In the genomic region with DNA sequence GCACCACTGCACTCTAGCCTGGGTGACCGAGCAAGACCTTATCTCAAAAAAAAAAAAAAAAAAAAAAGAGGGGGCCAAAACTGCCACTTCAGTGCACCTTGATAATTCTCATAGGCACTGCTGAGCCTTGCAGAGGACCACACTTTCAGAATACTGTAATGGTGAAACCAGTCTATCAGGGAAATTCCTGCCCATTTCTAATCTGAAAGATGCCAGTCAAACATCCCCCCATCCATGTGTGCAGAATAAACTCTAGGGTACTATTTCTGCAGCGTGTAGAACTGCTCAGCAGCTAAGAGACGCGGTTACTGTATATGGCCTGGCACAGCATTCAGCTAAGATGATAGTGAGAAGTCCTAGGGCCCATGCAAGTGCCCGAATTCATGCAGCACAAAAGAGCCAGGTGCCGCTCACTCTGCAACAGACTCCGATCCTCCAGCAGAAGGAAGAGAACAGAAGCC, we compare ENCODE assay signal across 13 cellular contexts.
DNase-seq lines count a peak whose midpoint lies in the region; ATAC-seq and TF ChIP-seq lines count a peak whose summit lies in the region.
"Had no signal": no experiment of that assay in that cellular context is flagged by ENCODE, and none has a peak within 500 bp of the region (broad histone marks: within the 10 kb centered on the region; RNA-seq: fewer than 3 reads in every experiment).

No MANE protein-coding gene starts in this region.

- H3K4me1 Mint-ChIP-seq in activated naive CD8-positive, alpha-beta T cell treated with anti-CD3 and anti-CD28 coated beads for 36 hours, result peaks cover 72% of the 10 kb centered on the region

- peaks cover 14% of the 10 kb centered on the region for H3K9me3 Mint-ChIP-seq in activated naive CD8-positive, alpha-beta T cell treated with anti-CD3 and anti-CD28 coated beads for 36 hours

- H4K20me1 ChIP-seq in hepatocyte (ENCODE audit: insufficient read depth, poor library complexity, severe bottlenecking), result no peaks in the 10 kb centered on the region

- H3K27ac ChIP-seq in brain microvascular endothelial cell (no peak overlapping the region), hepatocyte (no peak overlapping the region)
- H3K27ac ChIP-seq: cardiac muscle cell, prostate gland had no signal

- H3K79me2 ChIP-seq in hepatocyte, result no peaks in the 10 kb centered on the region

- in situ Hi-C loops in brain microvascular endothelial cell (cut with HindIII; ENCODE audit: low pct_ligation_motif_present, low sequenced_read_pairs), result no loop called here

- DNase-seq in GM06990 (ENCODE audit: extremely low read depth, insufficient read length) (no peak), brain microvascular endothelial cell (no peak), hepatocyte (ENCODE audit: low spot score) (no peak)
- DNase-seq in activated naive CD8-positive, alpha-beta T cell treated with anti-CD3 and anti-CD28 coated beads for 36 hours, result no peak
- DNase-seq in stimulated activated CD4-positive, alpha-beta T cell treated with anti-CD3 and anti-CD28 coated beads, Interleukin-4, amount 100 ng/mL, for 1 hour, result no peak
- DNase-seq: NCI-H510A, SIG-M5, trophoblast cell had no signal

- H3K27me3 Mint-ChIP-seq in activated naive CD8-positive, alpha-beta T cell treated with anti-CD3 and anti-CD28 coated beads for 36 hours, result no peaks in the 10 kb centered on the region

- H3K4me3 Mint-ChIP-seq in activated naive CD8-positive, alpha-beta T cell treated with anti-CD3 and anti-CD28 coated beads for 36 hours, result peak overlapping the region; percentile 0

- no peaks in the 10 kb centered on the region for H3K4me1 ChIP-seq in hepatocyte (ENCODE audit: insufficient read depth)

- ATAC-seq in GM19025 (IDR thresholded peaks at IDR 0.05; ENCODE audit: low read depth, unreplicated experiment), result peak; percentile 48
- ATAC-seq in HG03139 (IDR thresholded peaks at IDR 0.05; ENCODE audit: unreplicated experiment), result peak; percentile 39
- ATAC-seq in HG02571 (IDR thresholded peaks at IDR 0.05; ENCODE audit: unreplicated experiment), result no peak

- H3K4me3 ChIP-seq in GM06990 (replicated peaks; ENCODE audit: low read depth, low read length), result peak overlapping the region; percentile 45; the same call in 1 of the 2 replicates
- no peak overlapping the region for H3K4me3 ChIP-seq in brain microvascular endothelial cell (ENCODE audit: low read depth, low read length)
- H3K4me3 ChIP-seq in hepatocyte, result no peak overlapping the region
- H3K4me3 ChIP-seq: cardiac muscle cell, prostate gland had no signal

- peaks cover 48% of the 10 kb centered on the region for H3K36me3 Mint-ChIP-seq in activated naive CD8-positive, alpha-beta T cell treated with anti-CD3 and anti-CD28 coated beads for 36 hours

- H3K36me3 ChIP-seq in GM06990 (ENCODE audit: control insufficient read depth, insufficient read depth, low read length), result no peaks in the 10 kb centered on the region
- H3K36me3 ChIP-seq in brain microvascular endothelial cell (replicated peaks), result no peaks in the 10 kb centered on the region
- H3K36me3 ChIP-seq in hepatocyte (replicated peaks; ENCODE audit: insufficient read depth, low read depth), result no peaks in the 10 kb centered on the region
- H3K36me3 ChIP-seq: cardiac muscle cell, prostate gland had no signal

- no peaks in the 10 kb centered on the region for H3K9me2 ChIP-seq in hepatocyte (replicated peaks; ENCODE audit: insufficient read depth)

- WGBS in hepatocyte (ENCODE audit: low lambda C conversion rate, missing lambda C conversion rate), result 79% methylated on average over 7 of the region's 7 CpGs

- no peak overlapping the region for H2AFZ ChIP-seq in hepatocyte

- H3K27ac Mint-ChIP-seq in activated naive CD8-positive, alpha-beta T cell treated with anti-CD3 and anti-CD28 coated beads for 36 hours, result peak overlapping the region; percentile 84

- no peak for TF ChIP-seq CTCF in GM06990 (IDR thresholded peaks at IDR 0.05; ENCODE audit: insufficient read depth, low read length, poor library complexity, severe bottlenecking)
- TF ChIP-seq CTCF in brain microvascular endothelial cell (IDR thresholded peaks at IDR 0.05; ENCODE audit: low read depth, low read length, missing control alignments), result no peak
- no peak for TF ChIP-seq CTCF in hepatocyte (IDR thresholded peaks at IDR 0.05; ENCODE audit: poor library complexity)

- H3K4me2 ChIP-seq in hepatocyte, result no peak overlapping the region

- H3K27me3 ChIP-seq in GM06990 (replicated peaks; ENCODE audit: control insufficient read depth, insufficient read depth, low read length) (no peaks in the 10 kb centered on the region), brain microvascular endothelial cell (replicated peaks) (no peaks in the 10 kb centered on the region), hepatocyte (no peaks in the 10 kb centered on the region)
- H3K27me3 ChIP-seq: cardiac muscle cell had no signal

- H3K9me3 ChIP-seq in hepatocyte (ENCODE audit: low read depth), result no peaks in the 10 kb centered on the region
- H3K9me3 ChIP-seq: prostate gland had no signal
